1 cellular context compared by ENCODE assay signal in genomic region chr1:197178998-197179397, GRCh38.
TF ChIP-seq lines count a peak whose summit lies in the region.

No MANE protein-coding gene starts in this region.

TF ChIP-seq in HCT116, 20 proteins besides CTCF, POLR2A, EP300 and RAD21 (continued from another document):
- no peak for TF ChIP-seq REST (IDR thresholded peaks at IDR 0.05; ENCODE audit: low read depth)
- no peak for TF ChIP-seq EZH2 (IDR thresholded peaks at IDR 0.05)
- TF ChIP-seq POLR2AphosphoS5 (IDR thresholded peaks at IDR 0.05; ENCODE audit: low read depth, low read length), result no peak
- no peak for TF ChIP-seq FOSL1 (IDR thresholded peaks at IDR 0.05; ENCODE audit: low read depth)
- TF ChIP-seq MAX (IDR thresholded peaks at IDR 0.05), result no peak
- TF ChIP-seq ZFX (IDR thresholded peaks at IDR 0.05), result no peak
- TF ChIP-seq SP1 (IDR thresholded peaks at IDR 0.05; ENCODE audit: low read depth), result no peak
- TF ChIP-seq EZH2phosphoT487 (IDR thresholded peaks at IDR 0.05; ENCODE audit: borderline replicate concordance), result no peak
- no peak for TF ChIP-seq CBX3 (IDR thresholded peaks at IDR 0.05; ENCODE audit: low read depth)
- TF ChIP-seq JUND (IDR thresholded peaks at IDR 0.05), result no peak
- no peak for TF ChIP-seq ATF3 (IDR thresholded peaks at IDR 0.05)
